In genomic region chr14:60922050-60922449, GRCh38 we compare ENCODE assay signal across 1 cellular context.
TF ChIP-seq lines count a peak whose summit lies in the region.

No MANE protein-coding gene starts in this region.

TF ChIP-seq in GM23338, 12 proteins besides CTCF, POLR2A, EP300 and RAD21 (continued from another document):
- TF ChIP-seq, protein P1, sequence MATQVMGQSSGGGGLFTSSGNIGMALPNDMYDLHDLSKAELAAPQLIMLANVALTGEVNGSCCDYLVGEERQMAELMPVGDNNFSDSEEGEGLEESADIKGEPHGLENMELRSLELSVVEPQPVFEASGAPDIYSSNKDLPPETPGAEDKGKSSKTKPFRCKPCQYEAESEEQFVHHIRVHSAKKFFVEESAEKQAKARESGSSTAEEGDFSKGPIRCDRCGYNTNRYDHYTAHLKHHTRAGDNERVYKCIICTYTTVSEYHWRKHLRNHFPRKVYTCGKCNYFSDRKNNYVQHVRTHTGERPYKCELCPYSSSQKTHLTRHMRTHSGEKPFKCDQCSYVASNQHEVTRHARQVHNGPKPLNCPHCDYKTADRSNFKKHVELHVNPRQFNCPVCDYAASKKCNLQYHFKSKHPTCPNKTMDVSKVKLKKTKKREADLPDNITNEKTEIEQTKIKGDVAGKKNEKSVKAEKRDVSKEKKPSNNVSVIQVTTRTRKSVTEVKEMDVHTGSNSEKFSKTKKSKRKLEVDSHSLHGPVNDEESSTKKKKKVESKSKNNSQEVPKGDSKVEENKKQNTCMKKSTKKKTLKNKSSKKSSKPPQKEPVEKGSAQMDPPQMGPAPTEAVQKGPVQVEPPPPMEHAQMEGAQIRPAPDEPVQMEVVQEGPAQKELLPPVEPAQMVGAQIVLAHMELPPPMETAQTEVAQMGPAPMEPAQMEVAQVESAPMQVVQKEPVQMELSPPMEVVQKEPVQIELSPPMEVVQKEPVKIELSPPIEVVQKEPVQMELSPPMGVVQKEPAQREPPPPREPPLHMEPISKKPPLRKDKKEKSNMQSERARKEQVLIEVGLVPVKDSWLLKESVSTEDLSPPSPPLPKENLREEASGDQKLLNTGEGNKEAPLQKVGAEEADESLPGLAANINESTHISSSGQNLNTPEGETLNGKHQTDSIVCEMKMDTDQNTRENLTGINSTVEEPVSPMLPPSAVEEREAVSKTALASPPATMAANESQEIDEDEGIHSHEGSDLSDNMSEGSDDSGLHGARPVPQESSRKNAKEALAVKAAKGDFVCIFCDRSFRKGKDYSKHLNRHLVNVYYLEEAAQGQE (IDR thresholded peaks at IDR 0.05; ENCODE audit: unreplicated experiment), result no peak
- TF ChIP-seq EZH2phosphoT487 (IDR thresholded peaks at IDR 0.05; ENCODE audit: unreplicated experiment) (no peak), CREB1 (CRISPR knock-in tag; IDR thresholded peaks at IDR 0.05; ENCODE audit: low read depth) (no peak)
